ENCODE assay signal across 3 cellular contexts in genomic region chr1:61287734-61288133, GRCh38.
TF ChIP-seq lines count a peak whose summit lies in the region.

No MANE protein-coding gene starts in this region.

TF ChIP-seq in IMR-90, 13 proteins besides CTCF, POLR2A, EP300 and RAD21:
- TF ChIP-seq SMC3 (IDR thresholded peaks at IDR 0.05; ENCODE audit: low read depth, low read length) = no peak
- no peak for TF ChIP-seq MXI1 (IDR thresholded peaks at IDR 0.05; ENCODE audit: borderline replicate concordance, low read depth, low read length)
- no peak for TF ChIP-seq CHD1 (IDR thresholded peaks at IDR 0.05; ENCODE audit: low read depth, low read length)
- TF ChIP-seq MAFK (IDR thresholded peaks at IDR 0.05; ENCODE audit: low read depth, low read length) = no peak
- no peak for TF ChIP-seq RCOR1 (IDR thresholded peaks at IDR 0.05; ENCODE audit: insufficient replicate concordance, low read length)
- TF ChIP-seq BHLHE40 (IDR thresholded peaks at IDR 0.05; ENCODE audit: low read depth, low read length) = no peak
- TF ChIP-seq, protein P1, sequence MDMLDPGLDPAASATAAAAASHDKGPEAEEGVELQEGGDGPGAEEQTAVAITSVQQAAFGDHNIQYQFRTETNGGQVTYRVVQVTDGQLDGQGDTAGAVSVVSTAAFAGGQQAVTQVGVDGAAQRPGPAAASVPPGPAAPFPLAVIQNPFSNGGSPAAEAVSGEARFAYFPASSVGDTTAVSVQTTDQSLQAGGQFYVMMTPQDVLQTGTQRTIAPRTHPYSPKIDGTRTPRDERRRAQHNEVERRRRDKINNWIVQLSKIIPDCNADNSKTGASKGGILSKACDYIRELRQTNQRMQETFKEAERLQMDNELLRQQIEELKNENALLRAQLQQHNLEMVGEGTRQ (IDR thresholded peaks at IDR 0.05; ENCODE audit: low read depth, low read length) = no peak
- no peak for TF ChIP-seq CEBPB (IDR thresholded peaks at IDR 0.05; ENCODE audit: low read depth, low read length)
- no peak for TF ChIP-seq RFX5 (IDR thresholded peaks at IDR 0.05; ENCODE audit: low read depth, low read length)
- TF ChIP-seq, protein P2, sequence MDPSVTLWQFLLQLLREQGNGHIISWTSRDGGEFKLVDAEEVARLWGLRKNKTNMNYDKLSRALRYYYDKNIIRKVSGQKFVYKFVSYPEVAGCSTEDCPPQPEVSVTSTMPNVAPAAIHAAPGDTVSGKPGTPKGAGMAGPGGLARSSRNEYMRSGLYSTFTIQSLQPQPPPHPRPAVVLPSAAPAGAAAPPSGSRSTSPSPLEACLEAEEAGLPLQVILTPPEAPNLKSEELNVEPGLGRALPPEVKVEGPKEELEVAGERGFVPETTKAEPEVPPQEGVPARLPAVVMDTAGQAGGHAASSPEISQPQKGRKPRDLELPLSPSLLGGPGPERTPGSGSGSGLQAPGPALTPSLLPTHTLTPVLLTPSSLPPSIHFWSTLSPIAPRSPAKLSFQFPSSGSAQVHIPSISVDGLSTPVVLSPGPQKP (IDR thresholded peaks at IDR 0.05; ENCODE audit: borderline replicate concordance, low read depth, low read length) = no peak
- no peak for TF ChIP-seq NFE2L2 (IDR thresholded peaks at IDR 0.05; ENCODE audit: low read depth, low read length)

TF ChIP-seq in HepG2, 621 proteins besides CTCF, POLR2A, EP300 and RAD21 (continues in another document):
- TF ChIP-seq, protein P3, sequence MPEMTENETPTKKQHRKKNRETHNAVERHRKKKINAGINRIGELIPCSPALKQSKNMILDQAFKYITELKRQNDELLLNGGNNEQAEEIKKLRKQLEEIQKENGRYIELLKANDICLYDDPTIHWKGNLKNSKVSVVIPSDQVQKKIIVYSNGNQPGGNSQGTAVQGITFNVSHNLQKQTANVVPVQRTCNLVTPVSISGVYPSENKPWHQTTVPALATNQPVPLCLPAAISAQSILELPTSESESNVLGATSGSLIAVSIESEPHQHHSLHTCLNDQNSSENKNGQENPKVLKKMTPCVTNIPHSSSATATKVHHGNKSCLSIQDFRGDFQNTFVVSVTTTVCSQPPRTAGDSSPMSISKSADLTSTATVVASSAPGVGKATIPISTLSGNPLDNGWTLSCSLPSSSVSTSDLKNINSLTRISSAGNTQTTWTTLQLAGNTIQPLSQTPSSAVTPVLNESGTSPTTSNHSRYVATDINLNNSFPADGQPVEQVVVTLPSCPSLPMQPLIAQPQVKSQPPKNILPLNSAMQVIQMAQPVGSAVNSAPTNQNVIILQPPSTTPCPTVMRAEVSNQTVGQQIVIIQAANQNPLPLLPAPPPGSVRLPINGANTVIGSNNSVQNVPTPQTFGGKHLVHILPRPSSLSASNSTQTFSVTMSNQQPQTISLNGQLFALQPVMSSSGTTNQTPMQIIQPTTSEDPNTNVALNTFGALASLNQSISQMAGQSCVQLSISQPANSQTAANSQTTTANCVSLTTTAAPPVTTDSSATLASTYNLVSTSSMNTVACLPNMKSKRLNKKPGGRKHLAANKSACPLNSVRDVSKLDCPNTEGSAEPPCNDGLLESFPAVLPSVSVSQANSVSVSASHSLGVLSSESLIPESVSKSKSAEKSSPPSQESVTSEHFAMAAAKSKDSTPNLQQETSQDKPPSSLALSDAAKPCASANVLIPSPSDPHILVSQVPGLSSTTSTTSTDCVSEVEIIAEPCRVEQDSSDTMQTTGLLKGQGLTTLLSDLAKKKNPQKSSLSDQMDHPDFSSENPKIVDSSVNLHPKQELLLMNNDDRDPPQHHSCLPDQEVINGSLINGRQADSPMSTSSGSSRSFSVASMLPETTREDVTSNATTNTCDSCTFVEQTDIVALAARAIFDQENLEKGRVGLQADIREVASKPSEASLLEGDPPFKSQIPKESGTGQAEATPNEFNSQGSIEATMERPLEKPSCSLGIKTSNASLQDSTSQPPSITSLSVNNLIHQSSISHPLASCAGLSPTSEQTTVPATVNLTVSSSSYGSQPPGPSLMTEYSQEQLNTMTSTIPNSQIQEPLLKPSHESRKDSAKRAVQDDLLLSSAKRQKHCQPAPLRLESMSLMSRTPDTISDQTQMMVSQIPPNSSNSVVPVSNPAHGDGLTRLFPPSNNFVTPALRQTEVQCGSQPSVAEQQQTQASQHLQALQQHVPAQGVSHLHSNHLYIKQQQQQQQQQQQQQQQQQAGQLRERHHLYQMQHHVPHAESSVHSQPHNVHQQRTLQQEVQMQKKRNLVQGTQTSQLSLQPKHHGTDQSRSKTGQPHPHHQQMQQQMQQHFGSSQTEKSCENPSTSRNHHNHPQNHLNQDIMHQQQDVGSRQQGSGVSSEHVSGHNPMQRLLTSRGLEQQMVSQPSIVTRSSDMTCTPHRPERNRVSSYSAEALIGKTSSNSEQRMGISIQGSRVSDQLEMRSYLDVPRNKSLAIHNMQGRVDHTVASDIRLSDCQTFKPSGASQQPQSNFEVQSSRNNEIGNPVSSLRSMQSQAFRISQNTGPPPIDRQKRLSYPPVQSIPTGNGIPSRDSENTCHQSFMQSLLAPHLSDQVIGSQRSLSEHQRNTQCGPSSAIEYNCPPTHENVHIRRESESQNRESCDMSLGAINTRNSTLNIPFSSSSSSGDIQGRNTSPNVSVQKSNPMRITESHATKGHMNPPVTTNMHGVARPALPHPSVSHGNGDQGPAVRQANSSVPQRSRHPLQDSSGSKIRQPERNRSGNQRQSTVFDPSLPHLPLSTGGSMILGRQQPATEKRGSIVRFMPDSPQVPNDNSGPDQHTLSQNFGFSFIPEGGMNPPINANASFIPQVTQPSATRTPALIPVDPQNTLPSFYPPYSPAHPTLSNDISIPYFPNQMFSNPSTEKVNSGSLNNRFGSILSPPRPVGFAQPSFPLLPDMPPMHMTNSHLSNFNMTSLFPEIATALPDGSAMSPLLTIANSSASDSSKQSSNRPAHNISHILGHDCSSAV (CRISPR knock-in tag; IDR thresholded peaks at IDR 0.05; ENCODE audit: borderline replicate concordance) = no peak
- TF ChIP-seq SNAI1 (CRISPR knock-in tag; IDR thresholded peaks at IDR 0.05; ENCODE audit: borderline replicate concordance) = no peak
- TF ChIP-seq ZNF644 (CRISPR knock-in tag; IDR thresholded peaks at IDR 0.05; ENCODE audit: low read depth) = no peak
- TF ChIP-seq, protein P4, sequence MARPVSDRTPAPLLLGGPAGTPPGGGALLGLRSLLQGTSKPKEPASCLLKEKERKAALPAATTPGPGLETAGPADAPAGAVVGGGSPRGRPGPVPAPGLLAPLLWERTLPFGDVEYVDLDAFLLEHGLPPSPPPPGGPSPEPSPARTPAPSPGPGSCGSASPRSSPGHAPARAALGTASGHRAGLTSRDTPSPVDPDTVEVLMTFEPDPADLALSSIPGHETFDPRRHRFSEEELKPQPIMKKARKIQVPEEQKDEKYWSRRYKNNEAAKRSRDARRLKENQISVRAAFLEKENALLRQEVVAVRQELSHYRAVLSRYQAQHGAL (CRISPR knock-in tag; IDR thresholded peaks at IDR 0.05; ENCODE audit: not compliant biosample characterization) = no peak
- no peak for TF ChIP-seq ZMAT5 (CRISPR knock-in tag; IDR thresholded peaks at IDR 0.05; ENCODE audit: borderline replicate concordance, low read depth)
- TF ChIP-seq, protein P5, sequence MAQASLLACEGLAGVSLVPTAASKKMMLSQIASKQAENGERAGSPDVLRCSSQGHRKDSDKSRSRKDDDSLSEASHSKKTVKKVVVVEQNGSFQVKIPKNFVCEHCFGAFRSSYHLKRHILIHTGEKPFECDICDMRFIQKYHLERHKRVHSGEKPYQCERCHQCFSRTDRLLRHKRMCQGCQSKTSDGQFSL (CRISPR knock-in tag; IDR thresholded peaks at IDR 0.05) = no peak
- no peak for TF ChIP-seq ZNF232 (CRISPR knock-in tag; IDR thresholded peaks at IDR 0.05; ENCODE audit: borderline replicate concordance)
- TF ChIP-seq ZBTB38 (CRISPR knock-in tag; IDR thresholded peaks at IDR 0.05) = no peak
- TF ChIP-seq ZNF83 (CRISPR knock-in tag; IDR thresholded peaks at IDR 0.05; ENCODE audit: borderline replicate concordance) = no peak
- TF ChIP-seq, protein P6, sequence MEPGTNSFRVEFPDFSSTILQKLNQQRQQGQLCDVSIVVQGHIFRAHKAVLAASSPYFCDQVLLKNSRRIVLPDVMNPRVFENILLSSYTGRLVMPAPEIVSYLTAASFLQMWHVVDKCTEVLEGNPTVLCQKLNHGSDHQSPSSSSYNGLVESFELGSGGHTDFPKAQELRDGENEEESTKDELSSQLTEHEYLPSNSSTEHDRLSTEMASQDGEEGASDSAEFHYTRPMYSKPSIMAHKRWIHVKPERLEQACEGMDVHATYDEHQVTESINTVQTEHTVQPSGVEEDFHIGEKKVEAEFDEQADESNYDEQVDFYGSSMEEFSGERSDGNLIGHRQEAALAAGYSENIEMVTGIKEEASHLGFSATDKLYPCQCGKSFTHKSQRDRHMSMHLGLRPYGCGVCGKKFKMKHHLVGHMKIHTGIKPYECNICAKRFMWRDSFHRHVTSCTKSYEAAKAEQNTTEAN (CRISPR knock-in tag; conservative IDR thresholded peaks at IDR 0.05) = no peak

TF ChIP-seq in GM12891, 5 proteins besides CTCF, POLR2A, EP300 and RAD21:
- TF ChIP-seq SPI1 (IDR thresholded peaks at IDR 0.05; ENCODE audit: low read depth, low read length) (no peak), TAF1 (IDR thresholded peaks at IDR 0.05; ENCODE audit: low read depth, low read length) (no peak), POLR2AphosphoS5 (IDR thresholded peaks at IDR 0.05; ENCODE audit: low read depth, low read length) (no peak), POU2F2 (IDR thresholded peaks at IDR 0.05; ENCODE audit: low read depth, low read length) (no peak), PAX5 (IDR thresholded peaks at IDR 0.05; ENCODE audit: insufficient read depth, low read length, severe bottlenecking) (no peak)
